ENCODE assay signal across 33 cellular contexts in the genomic region with DNA sequence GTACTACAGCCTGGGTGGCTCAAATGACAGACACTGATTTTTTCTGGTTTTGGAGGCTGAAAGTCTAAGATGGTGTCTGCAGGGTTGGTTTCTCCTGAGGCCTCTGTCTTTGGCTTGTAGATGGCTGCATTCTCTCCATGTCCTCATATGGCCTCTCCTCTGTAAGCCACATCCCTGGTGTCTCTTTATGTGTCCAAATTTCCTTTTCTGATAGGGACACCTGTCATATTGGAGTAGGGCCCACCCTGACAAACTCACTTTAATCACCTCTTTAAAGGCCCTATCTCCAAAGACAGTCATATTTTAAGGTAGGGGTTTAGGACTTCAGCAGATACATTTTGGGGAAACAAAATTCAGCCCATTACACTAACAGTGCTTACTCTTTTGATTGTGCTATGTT. TPM values are rescaled to one million over a fixed set of nuclear protein-coding genes. Genes with fewer than 3 reads are reported as not detected.
"Had no signal": no experiment of that assay in that cellular context is flagged by ENCODE, and none has a peak within 500 bp of the region (broad histone marks: within the 10 kb centered on the region; RNA-seq: fewer than 3 reads in every experiment).

No MANE protein-coding gene starts in this region.

- DNase-seq: activated B cell treated with CpG ODN at 0.5 μM for 24 hours; activated CD4-positive, alpha-beta memory T cell treated with anti-CD3 and anti-CD28 coated beads for 36 hours; activated CD4-positive, alpha-beta T cell treated with anti-CD3 and anti-CD28 coated beads for 4 hours; activated CD4-positive, alpha-beta T cell treated with anti-CD3 and anti-CD28 coated beads, Interleukin-2, amount 10 ng/mL, durations not matched to agents 24 days and 14 days; activated CD4-positive, alpha-beta T cell treated with anti-CD3 and anti-CD28 coated beads, Interleukin-2, amount 50 U/mL, for 1 hour; activated CD4-positive, alpha-beta T cell treated with anti-CD3 and anti-CD28 coated beads, Interleukin-2, amount 50 U/mL, for 4 hours; activated CD4-positive, CD25-positive, alpha-beta regulatory T cell treated with anti-CD3 and anti-CD28 coated beads, Interleukin-2, amount 50 U/mL, for 72 hours; activated CD8-positive, alpha-beta memory T cell treated with anti-CD3 and anti-CD28 coated beads, Interleukin-2, amount 50 U/mL, for 4 hours; activated CD8-positive, alpha-beta T cell treated with anti-CD3 and anti-CD28 coated beads for 36 hours; activated effector memory CD4-positive, alpha-beta T cell treated with anti-CD3 and anti-CD28 coated beads, Interleukin-2, amount 50 U/mL, for 16 hours; activated gamma-delta T cell treated with Interleukin-2 at 50 U/mL for 16 hours; activated naive CD4-positive, alpha-beta T cell; activated naive CD4-positive, alpha-beta T cell treated with anti-CD3 and anti-CD28 coated beads for 36 hours; activated naive CD4-positive, alpha-beta T cell treated with anti-CD3 and anti-CD28 coated beads, Interleukin-2, amount 50 U/mL, for 16 hours; activated naive CD8-positive, alpha-beta T cell treated with anti-CD3 and anti-CD28 coated beads for 36 hours; activated T-cell treated with anti-CD3 and anti-CD28 coated beads for 4 hours; activated T-cell treated with anti-CD3 and anti-CD28 coated beads, Interleukin-2, amount 50 U/mL, for 1 hour; activated T-cell treated with anti-CD3 and anti-CD28 coated beads, Interleukin-2, amount 50 U/mL, for 4 hours; activated T-cell treated with anti-CD3 and anti-CD28 coated beads, Interleukin-2, amount 50 U/mL, for 72 hours; adrenal gland; amniotic stem cell; aorta; body of pancreas; brain microvascular endothelial cell; central memory CD4-positive, alpha-beta T cell; cerebellar nuclear complex; T-helper 1 cell; T-helper 2 cell; T-helper 9 cell had no signal

- H3K36me3 ChIP-seq: adrenal gland, brain microvascular endothelial cell, breast epithelium had no signal

- H3K4me1 ChIP-seq: adrenal gland, body of pancreas, breast epithelium had no signal

- FAIRE-seq: astrocyte, TTC549 had no signal

- H3K27ac ChIP-seq: adrenal gland, body of pancreas, brain microvascular endothelial cell, breast epithelium, VCaP had no signal

- H3K9me3 ChIP-seq: adrenal gland, body of pancreas, breast epithelium had no signal

- H3K4me3 ChIP-seq: adrenal gland, body of pancreas, breast epithelium had no signal

- H3K27me3 ChIP-seq: adrenal gland, brain microvascular endothelial cell had no signal

RNA-seq across cellular contexts. Expression of a gene that starts 32.0 kb away (rescaled TPM):
- total RNA-seq: activated naive CD4-positive, alpha-beta T cell treated with anti-CD3 and anti-CD28 coated beads for 36 hours had no signal
